36 cellular contexts compared by ENCODE assay signal in genomic region chr19:17275441-17276175, GRCh38. TPM values are rescaled to one million over a fixed set of nuclear protein-coding genes. Genes with fewer than 3 reads are reported as not detected.
"Had no signal": no experiment of that assay in that cellular context is flagged by ENCODE, and none has a peak within 500 bp of the region (broad histone marks: within the 10 kb centered on the region; RNA-seq: fewer than 3 reads in every experiment).

No MANE protein-coding gene starts in this region.

- DNase-seq: activated CD4-positive, alpha-beta memory T cell treated with anti-CD3 and anti-CD28 coated beads for 36 hours; activated CD4-positive, alpha-beta T cell treated with anti-CD3 and anti-CD28 coated beads for 36 hours; activated CD4-positive, alpha-beta T cell treated with anti-CD3 and anti-CD28 coated beads, Interleukin-2, amount 10 ng/mL, durations not matched to agents 24 days and 14 days; activated CD4-positive, CD25-positive, alpha-beta regulatory T cell; activated CD4-positive, CD25-positive, alpha-beta regulatory T cell treated with anti-CD3 and anti-CD28 coated beads, Interleukin-2, amount 50 U/mL, for 72 hours; activated CD8-positive, alpha-beta memory T cell treated with anti-CD3 and anti-CD28 coated beads, Interleukin-2, amount 10 ng/mL, durations not matched to agents 7 days and 5 days; activated CD8-positive, alpha-beta memory T cell treated with anti-CD3 and anti-CD28 coated beads, Interleukin-2, amount 50 U/mL, for 4 hours; activated CD8-positive, alpha-beta T cell treated with anti-CD3 and anti-CD28 coated beads, Interleukin-2, amount 10 ng/mL, durations not matched to agents 7 days and 5 days; activated effector memory CD4-positive, alpha-beta T cell treated with anti-CD3 and anti-CD28 coated beads, Interleukin-2, amount 50 U/mL, for 16 hours; activated naive CD4-positive, alpha-beta T cell treated with anti-CD3 and anti-CD28 coated beads, Interleukin-2, amount 10 ng/mL, durations not matched to agents 7 days and 5 days; activated T-cell treated with anti-CD3 and anti-CD28 coated beads, Interleukin-2, amount 50 U/mL, for 1 hour; activated T-cell treated with anti-CD3 and anti-CD28 coated beads, Interleukin-2, amount 50 U/mL, for 48 hours; amniotic stem cell; anterior cingulate cortex; brain microvascular endothelial cell; dorsolateral prefrontal cortex; effector memory CD4-positive, alpha-beta T cell; endodermal cell; esophagus squamous epithelium; foreskin melanocyte; heart right ventricle; T-helper 1 cell; T-helper 17 cell; T1000 had no signal

- H3K27me3 Mint-ChIP-seq: activated CD4-positive, alpha-beta memory T cell treated with anti-CD3 and anti-CD28 coated beads for 36 hours; activated CD4-positive, alpha-beta T cell treated with anti-CD3 and anti-CD28 coated beads for 36 hours; activated CD4-positive, alpha-beta T cell treated with anti-CD3 and anti-CD28 coated beads, Interleukin-2, amount 10 ng/mL, durations not matched to agents 24 days and 14 days; activated CD8-positive, alpha-beta memory T cell treated with anti-CD3 and anti-CD28 coated beads, Interleukin-2, amount 10 ng/mL, durations not matched to agents 7 days and 5 days; activated naive CD4-positive, alpha-beta T cell treated with anti-CD3 and anti-CD28 coated beads, Interleukin-2, amount 10 ng/mL, durations not matched to agents 7 days and 5 days; activated naive CD8-positive, alpha-beta T cell; central memory CD8-positive, alpha-beta T cell; dendritic cell treated with granulocyte-macrophage colony-stimulating factor and Interleukin-4, amounts not matched to agents 40 ng/mL and 50 ng/mL, for 4 days; T-helper 17 cell had no signal

- H3K27ac Mint-ChIP-seq: activated CD4-positive, alpha-beta memory T cell treated with anti-CD3 and anti-CD28 coated beads for 36 hours; activated CD4-positive, alpha-beta T cell treated with anti-CD3 and anti-CD28 coated beads for 36 hours; activated CD4-positive, alpha-beta T cell treated with anti-CD3 and anti-CD28 coated beads, Interleukin-2, amount 10 ng/mL, durations not matched to agents 24 days and 14 days; activated CD8-positive, alpha-beta memory T cell treated with anti-CD3 and anti-CD28 coated beads, Interleukin-2, amount 10 ng/mL, durations not matched to agents 7 days and 5 days; activated CD8-positive, alpha-beta T cell treated with anti-CD3 and anti-CD28 coated beads, Interleukin-2, amount 10 ng/mL, durations not matched to agents 7 days and 5 days; activated naive CD4-positive, alpha-beta T cell treated with anti-CD3 and anti-CD28 coated beads, Interleukin-2, amount 10 ng/mL, durations not matched to agents 7 days and 5 days; activated naive CD8-positive, alpha-beta T cell; activated T-helper 1 cell treated with anti-CD3 and anti-CD28 coated beads, Interleukin-12 subunit alpha, Interleukin-12 subunit beta, Interleukin-2, Interleukin-4 antibody, amounts not matched to agents 30 ng/mL and 10 ng/mL and 1 ng/mL, durations not matched to agents 14 hours and 24 hours and 36 hours; activated T-helper 2 cell treated with anti-CD3 and anti-CD28 coated beads, Interferon-gamma antibody, Interleukin-2, Interleukin-4, amounts not matched to agents 10 μg/mL and 5 μg/mL and 100 μg/mL, durations not matched to agents 14 hours and 24 hours and 36 hours; dendritic cell treated with granulocyte-macrophage colony-stimulating factor and Interleukin-4, amounts not matched to agents 40 ng/mL and 50 ng/mL, for 4 days; endodermal cell; T-helper 17 cell; T-helper 2 cell treated with Interferon-gamma antibody and Interleukin-4, amounts not matched to agents 5 μg/mL and 100 μg/mL, for 36 hours had no signal

- ATAC-seq: activated CD4-positive, alpha-beta T cell treated with anti-CD3 and anti-CD28 coated beads for 36 hours; activated CD8-positive, alpha-beta memory T cell treated with anti-CD3 and anti-CD28 coated beads, Interleukin-2, amount 10 ng/mL, durations not matched to agents 7 days and 5 days; activated CD8-positive, alpha-beta T cell treated with anti-CD3 and anti-CD28 coated beads, Interleukin-2, amount 10 ng/mL, durations not matched to agents 7 days and 5 days; gastroesophageal sphincter; heart right ventricle; T-helper 17 cell had no signal

- H3K4me3 Mint-ChIP-seq: activated CD4-positive, alpha-beta memory T cell treated with anti-CD3 and anti-CD28 coated beads for 36 hours; activated CD4-positive, alpha-beta T cell treated with anti-CD3 and anti-CD28 coated beads for 36 hours; activated CD4-positive, alpha-beta T cell treated with anti-CD3 and anti-CD28 coated beads, Interleukin-2, amount 10 ng/mL, durations not matched to agents 24 days and 14 days; activated CD8-positive, alpha-beta memory T cell treated with anti-CD3 and anti-CD28 coated beads, Interleukin-2, amount 10 ng/mL, durations not matched to agents 7 days and 5 days; activated CD8-positive, alpha-beta T cell treated with anti-CD3 and anti-CD28 coated beads, Interleukin-2, amount 10 ng/mL, durations not matched to agents 7 days and 5 days; activated naive CD4-positive, alpha-beta T cell treated with anti-CD3 and anti-CD28 coated beads, Interleukin-2, amount 10 ng/mL, durations not matched to agents 7 days and 5 days; activated naive CD8-positive, alpha-beta T cell; activated T-helper 1 cell treated with anti-CD3 and anti-CD28 coated beads, Interleukin-12 subunit alpha, Interleukin-12 subunit beta, Interleukin-2, Interleukin-4 antibody, amounts not matched to agents 30 ng/mL and 10 ng/mL and 1 ng/mL, durations not matched to agents 14 hours and 24 hours and 36 hours; central memory CD8-positive, alpha-beta T cell; dendritic cell treated with granulocyte-macrophage colony-stimulating factor and Interleukin-4, amounts not matched to agents 40 ng/mL and 50 ng/mL, for 4 days; endodermal cell; T-helper 17 cell; T-helper 2 cell treated with Interferon-gamma antibody and Interleukin-4, amounts not matched to agents 5 μg/mL and 100 μg/mL, for 36 hours had no signal

- H3K4me3 ChIP-seq: coronary artery, dorsolateral prefrontal cortex, esophagus squamous epithelium, gastroesophageal sphincter, heart right ventricle had no signal

- FAIRE-seq: astrocyte, bronchial epithelial cell had no signal

- H3K36me3 Mint-ChIP-seq: activated naive CD8-positive, alpha-beta T cell had no signal

- H3K4me1 Mint-ChIP-seq: activated CD4-positive, alpha-beta T cell treated with anti-CD3 and anti-CD28 coated beads for 36 hours; activated CD4-positive, alpha-beta T cell treated with anti-CD3 and anti-CD28 coated beads, Interleukin-2, amount 10 ng/mL, durations not matched to agents 24 days and 14 days; activated CD8-positive, alpha-beta memory T cell treated with anti-CD3 and anti-CD28 coated beads, Interleukin-2, amount 10 ng/mL, durations not matched to agents 7 days and 5 days; activated naive CD4-positive, alpha-beta T cell treated with anti-CD3 and anti-CD28 coated beads, Interleukin-2, amount 10 ng/mL, durations not matched to agents 7 days and 5 days; central memory CD8-positive, alpha-beta T cell; endodermal cell; T-helper 17 cell had no signal

- H3K4me1 ChIP-seq: esophagus squamous epithelium, gastroesophageal sphincter, heart right ventricle had no signal

- H3K27ac ChIP-seq: brain microvascular endothelial cell, coronary artery, dorsolateral prefrontal cortex, esophagus squamous epithelium, gastroesophageal sphincter, heart right ventricle had no signal

- H3K27me3 ChIP-seq: brain microvascular endothelial cell, dorsolateral prefrontal cortex, esophagus squamous epithelium, gastroesophageal sphincter had no signal

- H3K9me3 ChIP-seq: esophagus squamous epithelium, gastroesophageal sphincter, heart right ventricle had no signal

- H3K9me3 Mint-ChIP-seq: activated CD4-positive, alpha-beta memory T cell treated with anti-CD3 and anti-CD28 coated beads for 36 hours; activated CD4-positive, alpha-beta T cell treated with anti-CD3 and anti-CD28 coated beads, Interleukin-2, amount 10 ng/mL, durations not matched to agents 24 days and 14 days; activated naive CD4-positive, alpha-beta T cell treated with anti-CD3 and anti-CD28 coated beads, Interleukin-2, amount 10 ng/mL, durations not matched to agents 7 days and 5 days; activated T-helper 1 cell treated with anti-CD3 and anti-CD28 coated beads, Interleukin-12 subunit alpha, Interleukin-12 subunit beta, Interleukin-2, Interleukin-4 antibody, amounts not matched to agents 30 ng/mL and 10 ng/mL and 1 ng/mL, durations not matched to agents 14 hours and 24 hours and 36 hours; activated T-helper 2 cell treated with anti-CD3 and anti-CD28 coated beads, Interferon-gamma antibody, Interleukin-2, Interleukin-4, amounts not matched to agents 10 μg/mL and 5 μg/mL and 100 μg/mL, durations not matched to agents 14 hours and 24 hours and 36 hours; central memory CD8-positive, alpha-beta T cell; dendritic cell treated with granulocyte-macrophage colony-stimulating factor and Interleukin-4, amounts not matched to agents 40 ng/mL and 50 ng/mL, for 4 days; endodermal cell; T-helper 2 cell treated with Interferon-gamma antibody and Interleukin-4, amounts not matched to agents 5 μg/mL and 100 μg/mL, for 36 hours had no signal

RNA-seq across cellular contexts. Expression of gene USHBP1, which starts 11.1 kb away (rescaled TPM):
- total RNA-seq: activated CD8-positive, alpha-beta memory T cell treated with anti-CD3 and anti-CD28 coated beads, Interleukin-2, amount 10 ng/mL, durations not matched to agents 7 days and 5 days; activated CD8-positive, alpha-beta T cell treated with anti-CD3 and anti-CD28 coated beads, Interleukin-2, amount 10 ng/mL, durations not matched to agents 7 days and 5 days; bronchial epithelial cell; fibroblast of lung; fibroblast of villous mesenchyme had no signal
- polyA plus RNA-seq: fibroblast of lung had no signal
